Comparison of ENCODE assay signal across 10 cellular contexts in genomic region chr6:3561745-3562144, GRCh38.
DNase-seq lines count a peak whose midpoint lies in the region; ATAC-seq and TF ChIP-seq lines count a peak whose summit lies in the region.
"Had no signal": no experiment of that assay in that cellular context is flagged by ENCODE, and none has a peak within 500 bp of the region (broad histone marks: within the 10 kb centered on the region; RNA-seq: fewer than 3 reads in every experiment).

No MANE protein-coding gene starts in this region.

- ATAC-seq in activated naive CD4-positive, alpha-beta T cell treated with anti-CD3 and anti-CD28 coated beads, Interleukin-2, amount 50 U/mL, for 72 hours: no peak
- ATAC-seq: natural killer cell had no signal

- TF ChIP-seq CTCF in fibroblast of pulmonary artery (IDR thresholded peaks at IDR 0.05; ENCODE audit: low read length, missing control alignments): peak; percentile 22

- no peak overlapping the region for H3K4me3 ChIP-seq in fibroblast of pulmonary artery (replicated peaks; ENCODE audit: low read depth, low read length)

- no peaks in the 10 kb centered on the region for H3K9me3 Mint-ChIP-seq in activated naive CD4-positive, alpha-beta T cell treated with anti-CD3 and anti-CD28 coated beads, Interleukin-2, amount 50 U/mL, for 72 hours
- H3K9me3 Mint-ChIP-seq: natural killer cell; T-helper 1 cell treated with Interleukin-12 subunit alpha and Interleukin-12 subunit beta and Interleukin-4 antibody, amounts not matched to agents 30 μg/mL and 1 μg/mL, for 36 hours had no signal

- H3K36me3 Mint-ChIP-seq in activated naive CD4-positive, alpha-beta T cell treated with anti-CD3 and anti-CD28 coated beads, Interleukin-2, amount 50 U/mL, for 72 hours: no peaks in the 10 kb centered on the region
- H3K36me3 Mint-ChIP-seq: natural killer cell had no signal

- DNase-seq in NCI-H146 (lab: John Stamatoyannopoulos, UW) (peak; percentile 40), NCI-H146 treated with DMSO at 0.1 percent for 48 hours (lab: John Stamatoyannopoulos, UW; ENCODE audit: unreplicated experiment) (no peak), NCI-H82 treated with DMSO at 0.1 percent for 48 hours (lab: John Stamatoyannopoulos, UW; ENCODE audit: unreplicated experiment) (peak; percentile 30), fibroblast of pulmonary artery (ENCODE audit: low read depth) (peak; percentile 42), smooth muscle cell of the brain vasculature (ENCODE audit: low read depth, low spot score) (peak; percentile 45), T-helper 9 cell (no peak), T-helper 1 cell (no peak)
- DNase-seq in activated naive CD4-positive, alpha-beta T cell treated with anti-CD3 and anti-CD28 coated beads, Interleukin-2, amount 50 U/mL, for 72 hours (ENCODE audit: low spot score in 2 of 2): no peak
- DNase-seq: natural killer cell had no signal

- no peak overlapping the region for H3K27ac Mint-ChIP-seq in activated naive CD4-positive, alpha-beta T cell treated with anti-CD3 and anti-CD28 coated beads, Interleukin-2, amount 50 U/mL, for 72 hours
- H3K27ac Mint-ChIP-seq: natural killer cell; T-helper 1 cell treated with Interleukin-12 subunit alpha and Interleukin-12 subunit beta and Interleukin-4 antibody, amounts not matched to agents 30 μg/mL and 1 μg/mL, for 36 hours had no signal

Comparison
In these comparisons a context has a peak if more than half of its experiments do, and no peak if none do; other contexts are left out.
1. DNase-seq: peak in NCI-H146 (single experiment), NCI-H82 treated with DMSO at 0.1 percent for 48 hours (single experiment), fibroblast of pulmonary artery (single experiment) and smooth muscle cell of the brain vasculature (single experiment); none in NCI-H146 treated with DMSO at 0.1 percent for 48 hours (single experiment), T-helper 9 cell (single experiment), activated naive CD4-positive, alpha-beta T cell treated with anti-CD3 and anti-CD28 coated beads, Interleukin-2, amount 50 U/mL, for 72 hours (0 of 2) and T-helper 1 cell (0 of 5).